In genomic region chr17:59683283-59683682, GRCh38 we compare ENCODE assay signal across 1 cellular context.
TF ChIP-seq lines count a peak whose summit lies in the region.

No MANE protein-coding gene starts in this region.

TF ChIP-seq in SK-N-SH treated with all-trans-retinoic acid at 6 μM for 48 hours, 23 proteins besides CTCF, POLR2A, EP300 and RAD21 (continued from another document):
- TF ChIP-seq, protein P1, sequence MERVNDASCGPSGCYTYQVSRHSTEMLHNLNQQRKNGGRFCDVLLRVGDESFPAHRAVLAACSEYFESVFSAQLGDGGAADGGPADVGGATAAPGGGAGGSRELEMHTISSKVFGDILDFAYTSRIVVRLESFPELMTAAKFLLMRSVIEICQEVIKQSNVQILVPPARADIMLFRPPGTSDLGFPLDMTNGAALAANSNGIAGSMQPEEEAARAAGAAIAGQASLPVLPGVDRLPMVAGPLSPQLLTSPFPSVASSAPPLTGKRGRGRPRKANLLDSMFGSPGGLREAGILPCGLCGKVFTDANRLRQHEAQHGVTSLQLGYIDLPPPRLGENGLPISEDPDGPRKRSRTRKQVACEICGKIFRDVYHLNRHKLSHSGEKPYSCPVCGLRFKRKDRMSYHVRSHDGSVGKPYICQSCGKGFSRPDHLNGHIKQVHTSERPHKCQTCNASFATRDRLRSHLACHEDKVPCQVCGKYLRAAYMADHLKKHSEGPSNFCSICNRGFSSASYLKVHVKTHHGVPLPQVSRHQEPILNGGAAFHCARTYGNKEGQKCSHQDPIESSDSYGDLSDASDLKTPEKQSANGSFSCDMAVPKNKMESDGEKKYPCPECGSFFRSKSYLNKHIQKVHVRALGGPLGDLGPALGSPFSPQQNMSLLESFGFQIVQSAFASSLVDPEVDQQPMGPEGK (CRISPR knock-in tag; IDR thresholded peaks at IDR 0.05; ENCODE audit: borderline replicate concordance) = no peak
- TF ChIP-seq TSHZ2 (CRISPR knock-in tag; IDR thresholded peaks at IDR 0.05) (no peak), TOX (CRISPR knock-in tag; IDR thresholded peaks at IDR 0.05; ENCODE audit: borderline replicate concordance) (no peak)
TF ChIP-seq in SK-N-SH treated with all-trans-retinoic acid at 6 μM for 48 hours: peak in this region for 0.
